ENCODE assay signal across 16 cellular contexts in genomic region chr20:38862226-38862625, GRCh38. TPM values are rescaled to one million over a fixed set of nuclear protein-coding genes. Genes with fewer than 3 reads are reported as not detected.
A peak's percentile ranks its signal among the peaks of the same experiment; 100 is the strongest.
DNase-seq lines count a peak whose midpoint lies in the region; ATAC-seq, FAIRE-seq and TF ChIP-seq lines count a peak whose summit lies in the region.
"Had no signal": no experiment of that assay in that cellular context is flagged by ENCODE, and none has a peak within 500 bp of the region (broad histone marks: within the 10 kb centered on the region; RNA-seq: fewer than 3 reads in every experiment).

No MANE protein-coding gene starts in this region.

- no peak for TF ChIP-seq CTCF in natural killer cell (IDR thresholded peaks at IDR 0.05)

- peak overlapping the region; percentile 49 for H3K4me3 Mint-ChIP-seq in activated CD4-positive, alpha-beta T cell treated with anti-CD3 and anti-CD28 coated beads, Interleukin-2, amount 10 ng/mL, durations not matched to agents 24 days and 14 days
- H3K4me3 Mint-ChIP-seq in activated naive CD8-positive, alpha-beta T cell, result no peak overlapping the region
- no peak overlapping the region for H3K4me3 Mint-ChIP-seq in natural killer cell
- H3K4me3 Mint-ChIP-seq: brain, nephron progenitor cell had no signal

- H3K27ac Mint-ChIP-seq in activated CD4-positive, alpha-beta T cell treated with anti-CD3 and anti-CD28 coated beads, Interleukin-2, amount 10 ng/mL, durations not matched to agents 24 days and 14 days, result peak overlapping the region; percentile 87
- peak overlapping the region; percentile 90 for H3K27ac Mint-ChIP-seq in activated naive CD8-positive, alpha-beta T cell
- H3K27ac Mint-ChIP-seq in natural killer cell, result peak overlapping the region; percentile 74 to 78
- H3K27ac Mint-ChIP-seq: brain, nephron progenitor cell had no signal

- H3K9me3 Mint-ChIP-seq in activated CD4-positive, alpha-beta T cell treated with anti-CD3 and anti-CD28 coated beads, Interleukin-2, amount 10 ng/mL, durations not matched to agents 24 days and 14 days, result no peaks in the 10 kb centered on the region
- H3K9me3 Mint-ChIP-seq in activated naive CD8-positive, alpha-beta T cell (ENCODE audit: low read depth), result no peaks in the 10 kb centered on the region
- H3K9me3 Mint-ChIP-seq in natural killer cell, result no peaks in the 10 kb centered on the region
- H3K9me3 Mint-ChIP-seq: nephron progenitor cell had no signal

- intact Hi-C loops in activated CD4-positive, alpha-beta T cell treated with anti-CD3 and anti-CD28 coated beads, Interleukin-2, amount 10 ng/mL, durations not matched to agents 24 days and 14 days (cut with micrococcal nuclease), result no loop called here
- intact Hi-C loops in natural killer cell (cut with micrococcal nuclease), result no loop called here

- peaks cover 66% of the 10 kb centered on the region for H3K4me1 Mint-ChIP-seq in activated CD4-positive, alpha-beta T cell treated with anti-CD3 and anti-CD28 coated beads, Interleukin-2, amount 10 ng/mL, durations not matched to agents 24 days and 14 days
- H3K4me1 Mint-ChIP-seq in activated naive CD8-positive, alpha-beta T cell (ENCODE audit: low read depth), result peaks cover 61% of the 10 kb centered on the region
- H3K4me1 Mint-ChIP-seq in natural killer cell, result peaks cover 57 to 66% of the 10 kb centered on the region in 2 donors
- H3K4me1 Mint-ChIP-seq: brain, nephron progenitor cell had no signal

- no peak for TF ChIP-seq POLR2A in GM12892 (IDR thresholded peaks at IDR 0.05; ENCODE audit: low read depth, low read length)

- no peak for ATAC-seq in natural killer cell

- H3K27me3 Mint-ChIP-seq in activated CD4-positive, alpha-beta T cell treated with anti-CD3 and anti-CD28 coated beads, Interleukin-2, amount 10 ng/mL, durations not matched to agents 24 days and 14 days, result no peaks in the 10 kb centered on the region
- H3K27me3 Mint-ChIP-seq in activated naive CD8-positive, alpha-beta T cell, result no peaks in the 10 kb centered on the region
- no peaks in the 10 kb centered on the region for H3K27me3 Mint-ChIP-seq in natural killer cell (ENCODE audit: low read depth in 2 of 2)

- H3K36me3 Mint-ChIP-seq in activated CD4-positive, alpha-beta T cell treated with anti-CD3 and anti-CD28 coated beads, Interleukin-2, amount 10 ng/mL, durations not matched to agents 24 days and 14 days (ENCODE audit: low read depth), result peaks cover 41% of the 10 kb centered on the region
- H3K36me3 Mint-ChIP-seq in activated naive CD8-positive, alpha-beta T cell, result no peaks in the 10 kb centered on the region
- H3K36me3 Mint-ChIP-seq in natural killer cell, result no peaks in the 10 kb centered on the region
- H3K36me3 Mint-ChIP-seq: brain had no signal

- DNase-seq in activated CD4-positive, alpha-beta T cell treated with anti-CD3 and anti-CD28 coated beads, Interleukin-2, amount 10 ng/mL, durations not matched to agents 24 days and 14 days, result no peak
- no peak for DNase-seq in activated CD4-positive, alpha-beta T cell treated with anti-CD3 and anti-CD28 coated beads, Interleukin-2, amount 50 U/mL, for 48 hours
- DNase-seq in GM12892 (ENCODE audit: insufficient read length) (no peak), natural killer cell (no peak), DMS153 (lab: John Stamatoyannopoulos, UW) (no peak), GM19239 (ENCODE audit: insufficient read length, low spot score) (no peak), pons (ENCODE audit: low spot score) (no peak)
- DNase-seq: cortex of kidney, glutamatergic neuron, H7, NCI-H1417 treated with DMSO at 0.1 percent for 48 hours, NCI-H2171 treated with DMSO at 0.1 percent for 48 hours, nephron progenitor cell had no signal

- peak; percentile 44 for FAIRE-seq in GM12892 (lab: Jason Lieb, UNC)
- FAIRE-seq in GM19239 (lab: Jason Lieb, UNC), result no peak

RNA-seq across cellular contexts. Expression of gene PPP1R16B, which starts 56.7 kb away (rescaled TPM):
- 133 TPM in 2 replicates for total RNA-seq in activated CD4-positive, alpha-beta T cell treated with anti-CD3 and anti-CD28 coated beads, Interleukin-2, amount 10 ng/mL, durations not matched to agents 24 days and 14 days
- polyA plus RNA-seq in GM12892 (2012; ENCODE audit: missing spikeins), result 58.7 TPM
- 10 to 100 TPM; 52.0 to 62.3 (median 53.7) TPM for total RNA-seq in natural killer cell
- total RNA-seq: LHCN-M2 had no signal
